1 cellular context compared by ENCODE assay signal in the genomic region with DNA sequence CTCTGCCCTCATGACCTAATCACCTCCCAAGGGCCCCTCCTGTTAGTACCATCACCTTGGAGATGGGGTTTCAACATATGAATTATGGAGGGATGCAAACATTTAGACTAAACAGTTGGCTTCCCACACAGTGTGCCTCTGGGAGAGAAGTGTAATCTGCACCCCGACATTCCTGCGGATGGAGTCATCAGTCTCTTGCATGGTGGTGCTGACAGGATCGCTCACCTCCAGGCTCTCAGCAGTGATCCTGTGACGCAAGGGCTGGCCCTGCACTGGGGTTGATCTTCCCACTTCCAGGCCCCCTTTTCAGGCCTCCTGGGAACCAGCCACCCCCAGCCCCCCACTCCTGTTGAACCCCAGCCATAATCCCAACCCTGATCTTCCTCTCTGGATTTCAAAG.
A peak's percentile ranks its signal among the peaks of the same experiment; 100 is the strongest.
TF ChIP-seq lines count a peak whose summit lies in the region.

No MANE protein-coding gene starts in this region.

TF ChIP-seq in K562, 482 proteins besides CTCF, POLR2A, EP300 and RAD21:
- TF ChIP-seq, protein P1, sequence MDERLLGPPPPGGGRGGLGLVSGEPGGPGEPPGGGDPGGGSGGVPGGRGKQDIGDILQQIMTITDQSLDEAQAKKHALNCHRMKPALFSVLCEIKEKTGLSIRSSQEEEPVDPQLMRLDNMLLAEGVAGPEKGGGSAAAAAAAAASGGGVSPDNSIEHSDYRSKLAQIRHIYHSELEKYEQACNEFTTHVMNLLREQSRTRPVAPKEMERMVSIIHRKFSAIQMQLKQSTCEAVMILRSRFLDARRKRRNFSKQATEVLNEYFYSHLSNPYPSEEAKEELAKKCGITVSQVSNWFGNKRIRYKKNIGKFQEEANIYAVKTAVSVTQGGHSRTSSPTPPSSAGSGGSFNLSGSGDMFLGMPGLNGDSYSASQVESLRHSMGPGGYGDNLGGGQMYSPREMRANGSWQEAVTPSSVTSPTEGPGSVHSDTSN (CRISPR knock-in tag; IDR thresholded peaks at IDR 0.05; ENCODE audit: low read depth): no peak
- TF ChIP-seq, protein P1 (tag; conservative IDR thresholded peaks at IDR 0.05; ENCODE audit: low read depth): 0 out of 2 replicates have a peak, but pooled peaks have one; percentile 11
- TF ChIP-seq BDP1 (IDR thresholded peaks at IDR 0.05; ENCODE audit: insufficient read depth, insufficient read length): no peak
- TF ChIP-seq CHD4 (IDR thresholded peaks at IDR 0.05; ENCODE audit: insufficient read depth, insufficient replicate concordance, low read depth, low read length, poor library complexity, severe bottlenecking): no peak
- no peak for TF ChIP-seq E2F3 (CRISPR knock-in tag; IDR thresholded peaks at IDR 0.05)
- TF ChIP-seq GABPB1 (CRISPR knock-in tag; IDR thresholded peaks at IDR 0.05): no peak
- no peak for TF ChIP-seq KLF1 (tag; IDR thresholded peaks at IDR 0.05)
- TF ChIP-seq CREB3 (tag; conservative IDR thresholded peaks at IDR 0.05; ENCODE audit: low read depth): no peak
- TF ChIP-seq MEIS2 (IDR thresholded peaks at IDR 0.05; ENCODE audit: partially characterized antibody): peak; percentile 16
